8 cellular contexts compared by ENCODE assay signal in the genomic region with DNA sequence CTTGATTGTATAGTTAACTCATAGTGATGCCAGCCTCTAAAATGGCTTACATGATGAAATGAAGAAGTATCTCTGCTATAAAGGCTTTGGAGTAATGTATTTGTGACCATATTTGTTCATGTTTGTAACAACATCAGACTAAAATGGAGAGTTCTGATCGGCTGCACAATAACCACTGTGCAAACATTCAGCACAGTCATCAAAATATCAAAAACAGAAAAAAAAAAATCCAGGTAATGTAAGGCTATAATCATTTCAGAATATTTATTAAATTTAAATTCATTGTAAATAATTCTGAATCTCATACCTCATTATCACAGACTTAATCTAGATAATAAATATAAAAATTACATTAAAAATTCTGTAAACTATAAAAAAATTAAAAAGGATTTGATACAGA.
"Had no signal": no experiment of that assay in that cellular context is flagged by ENCODE, and none has a peak within 500 bp of the region (broad histone marks: within the 10 kb centered on the region; RNA-seq: fewer than 3 reads in every experiment).

No MANE protein-coding gene starts in this region.

- H3K27ac ChIP-seq: GM23248, HL-60 had no signal

- H3K9me3 ChIP-seq: HAP-1 had no signal

- H3K4me3 ChIP-seq: GM23248, HAP-1 had no signal

- ATAC-seq: HCT116 had no signal

- H3K9ac ChIP-seq: GM23248 had no signal

- H2AFZ ChIP-seq: GM23248 had no signal

- DNase-seq: GM23248, GOT3, H7, HFFc6, KG1 had no signal

- H3K36me3 ChIP-seq: HAP-1 had no signal
